12 cellular contexts compared by ENCODE assay signal in genomic region chr13:28012896-28013295, GRCh38. TPM values are rescaled to one million over a fixed set of nuclear protein-coding genes. Genes with fewer than 3 reads are reported as not detected.
DNase-seq lines count a peak whose midpoint lies in the region; ATAC-seq and FAIRE-seq lines count a peak whose summit lies in the region.
"Had no signal": no experiment of that assay in that cellular context is flagged by ENCODE, and none has a peak within 500 bp of the region (broad histone marks: within the 10 kb centered on the region; RNA-seq: fewer than 3 reads in every experiment).

No MANE protein-coding gene starts in this region.

- H3K36me3 Mint-ChIP-seq in activated naive CD4-positive, alpha-beta T cell treated with anti-CD3 and anti-CD28 coated beads, Interleukin-2, amount 50 U/mL, for 72 hours, result no peaks in the 10 kb centered on the region
- H3K36me3 Mint-ChIP-seq in activated naive CD4-positive, alpha-beta T cell treated with anti-CD3 and anti-CD28 coated beads, Interleukin-2, amount 10 ng/mL, durations not matched to agents 7 days and 5 days, result no peaks in the 10 kb centered on the region

- H3K27ac Mint-ChIP-seq in activated naive CD4-positive, alpha-beta T cell treated with anti-CD3 and anti-CD28 coated beads, Interleukin-2, amount 50 U/mL, for 72 hours, result no peak overlapping the region
- no peak overlapping the region for H3K27ac Mint-ChIP-seq in activated naive CD4-positive, alpha-beta T cell treated with anti-CD3 and anti-CD28 coated beads, Interleukin-2, amount 10 ng/mL, durations not matched to agents 7 days and 5 days
- no peak overlapping the region for H3K27ac Mint-ChIP-seq in stimulated activated naive CD8-positive, alpha-beta T cell treated with anti-CD3 and anti-CD28 coated beads, Interleukin-15, amount 100 ng/mL, for 72 hours

- CTCF ChIA-PET in activated naive CD4-positive, alpha-beta T cell treated with anti-CD3 and anti-CD28 coated beads, Interleukin-2, amount 10 ng/mL, durations not matched to agents 7 days and 5 days (lab: Charles Lee), result no interaction called here

- no peaks in the 10 kb centered on the region for H3K9me3 Mint-ChIP-seq in activated naive CD4-positive, alpha-beta T cell treated with anti-CD3 and anti-CD28 coated beads, Interleukin-2, amount 50 U/mL, for 72 hours
- H3K9me3 Mint-ChIP-seq in activated naive CD4-positive, alpha-beta T cell treated with anti-CD3 and anti-CD28 coated beads, Interleukin-2, amount 10 ng/mL, durations not matched to agents 7 days and 5 days, result no peaks in the 10 kb centered on the region
- no peaks in the 10 kb centered on the region for H3K9me3 Mint-ChIP-seq in stimulated activated naive CD8-positive, alpha-beta T cell treated with anti-CD3 and anti-CD28 coated beads, Interleukin-15, amount 100 ng/mL, for 72 hours

- peaks cover 2% of the 10 kb centered on the region for H3K4me1 Mint-ChIP-seq in activated naive CD4-positive, alpha-beta T cell treated with anti-CD3 and anti-CD28 coated beads, Interleukin-2, amount 10 ng/mL, durations not matched to agents 7 days and 5 days
- peaks cover 13% of the 10 kb centered on the region for H3K4me1 Mint-ChIP-seq in stimulated activated naive CD8-positive, alpha-beta T cell treated with anti-CD3 and anti-CD28 coated beads, Interleukin-15, amount 100 ng/mL, for 72 hours

- no peak overlapping the region for H3K4me3 Mint-ChIP-seq in activated naive CD4-positive, alpha-beta T cell treated with anti-CD3 and anti-CD28 coated beads, Interleukin-2, amount 10 ng/mL, durations not matched to agents 7 days and 5 days
- H3K4me3 Mint-ChIP-seq in stimulated activated naive CD8-positive, alpha-beta T cell treated with anti-CD3 and anti-CD28 coated beads, Interleukin-15, amount 100 ng/mL, for 72 hours, result no peak overlapping the region

- H3K27me3 Mint-ChIP-seq in activated naive CD4-positive, alpha-beta T cell treated with anti-CD3 and anti-CD28 coated beads, Interleukin-2, amount 10 ng/mL, durations not matched to agents 7 days and 5 days, result peaks cover 10% of the 10 kb centered on the region
- H3K27me3 Mint-ChIP-seq in stimulated activated naive CD8-positive, alpha-beta T cell treated with anti-CD3 and anti-CD28 coated beads, Interleukin-15, amount 100 ng/mL, for 72 hours, result peaks cover 33% of the 10 kb centered on the region

- no peak for DNase-seq in activated naive CD4-positive, alpha-beta T cell treated with anti-CD3 and anti-CD28 coated beads, Interleukin-2, amount 50 U/mL, for 72 hours (ENCODE audit: low spot score in 2 of 2)
- DNase-seq in activated naive CD4-positive, alpha-beta T cell treated with anti-CD3 and anti-CD28 coated beads, Interleukin-2, amount 10 ng/mL, durations not matched to agents 7 days and 5 days, result no peak
- no peak for DNase-seq in stimulated activated naive CD8-positive, alpha-beta T cell treated with anti-CD3 and anti-CD28 coated beads, Interleukin-15, amount 100 ng/mL, for 72 hours
- no peak for DNase-seq in cerebellar nuclear complex (lab: John Stamatoyannopoulos, UW)
- no peak for DNase-seq in frontal cortex (ENCODE audit: low spot score in 2 of 2)
- no peak for DNase-seq in cortex of kidney (lab: John Stamatoyannopoulos, UW)
- DNase-seq: spleen, stomach had no signal

- FAIRE-seq in frontal cortex (lab: Jason Lieb, UNC), result no peak
- FAIRE-seq: HTR-8/SVneo had no signal

- ATAC-seq in activated naive CD4-positive, alpha-beta T cell treated with anti-CD3 and anti-CD28 coated beads, Interleukin-2, amount 50 U/mL, for 72 hours, result peak; percentile 33 to 87
- ATAC-seq in HG02610 (IDR thresholded peaks at IDR 0.05; ENCODE audit: unreplicated experiment) (peak; percentile 78), HG03457 (IDR thresholded peaks at IDR 0.05; ENCODE audit: unreplicated experiment) (peak; percentile 77)
- ATAC-seq in stimulated activated naive CD8-positive, alpha-beta T cell treated with anti-CD3 and anti-CD28 coated beads, Interleukin-15, amount 100 ng/mL, for 72 hours, result peak; percentile 75

RNA-seq across cellular contexts. Expression of gene URAD, which starts 24.4 kb away (rescaled TPM):
- not detected for total RNA-seq in activated naive CD4-positive, alpha-beta T cell treated with anti-CD3 and anti-CD28 coated beads, Interleukin-2, amount 50 U/mL, for 72 hours
- total RNA-seq in frontal cortex, result not detected
- total RNA-seq: cardiac septum had no signal

RNA-seq across cellular contexts. Expression of gene CDX2, which starts 43.8 kb away (rescaled TPM):
- total RNA-seq in activated naive CD4-positive, alpha-beta T cell treated with anti-CD3 and anti-CD28 coated beads, Interleukin-2, amount 50 U/mL, for 72 hours, result not detected
- total RNA-seq in frontal cortex, result not detected
- total RNA-seq: cardiac septum, spleen had no signal
